1 cellular context compared by ENCODE assay signal in genomic region chr7:74219416-74219815, GRCh38.
TF ChIP-seq lines count a peak whose summit lies in the region.

No MANE protein-coding gene starts in this region.

TF ChIP-seq in GM23338, 12 proteins besides CTCF, POLR2A, EP300 and RAD21 (continued from another document):
- TF ChIP-seq, protein P1, sequence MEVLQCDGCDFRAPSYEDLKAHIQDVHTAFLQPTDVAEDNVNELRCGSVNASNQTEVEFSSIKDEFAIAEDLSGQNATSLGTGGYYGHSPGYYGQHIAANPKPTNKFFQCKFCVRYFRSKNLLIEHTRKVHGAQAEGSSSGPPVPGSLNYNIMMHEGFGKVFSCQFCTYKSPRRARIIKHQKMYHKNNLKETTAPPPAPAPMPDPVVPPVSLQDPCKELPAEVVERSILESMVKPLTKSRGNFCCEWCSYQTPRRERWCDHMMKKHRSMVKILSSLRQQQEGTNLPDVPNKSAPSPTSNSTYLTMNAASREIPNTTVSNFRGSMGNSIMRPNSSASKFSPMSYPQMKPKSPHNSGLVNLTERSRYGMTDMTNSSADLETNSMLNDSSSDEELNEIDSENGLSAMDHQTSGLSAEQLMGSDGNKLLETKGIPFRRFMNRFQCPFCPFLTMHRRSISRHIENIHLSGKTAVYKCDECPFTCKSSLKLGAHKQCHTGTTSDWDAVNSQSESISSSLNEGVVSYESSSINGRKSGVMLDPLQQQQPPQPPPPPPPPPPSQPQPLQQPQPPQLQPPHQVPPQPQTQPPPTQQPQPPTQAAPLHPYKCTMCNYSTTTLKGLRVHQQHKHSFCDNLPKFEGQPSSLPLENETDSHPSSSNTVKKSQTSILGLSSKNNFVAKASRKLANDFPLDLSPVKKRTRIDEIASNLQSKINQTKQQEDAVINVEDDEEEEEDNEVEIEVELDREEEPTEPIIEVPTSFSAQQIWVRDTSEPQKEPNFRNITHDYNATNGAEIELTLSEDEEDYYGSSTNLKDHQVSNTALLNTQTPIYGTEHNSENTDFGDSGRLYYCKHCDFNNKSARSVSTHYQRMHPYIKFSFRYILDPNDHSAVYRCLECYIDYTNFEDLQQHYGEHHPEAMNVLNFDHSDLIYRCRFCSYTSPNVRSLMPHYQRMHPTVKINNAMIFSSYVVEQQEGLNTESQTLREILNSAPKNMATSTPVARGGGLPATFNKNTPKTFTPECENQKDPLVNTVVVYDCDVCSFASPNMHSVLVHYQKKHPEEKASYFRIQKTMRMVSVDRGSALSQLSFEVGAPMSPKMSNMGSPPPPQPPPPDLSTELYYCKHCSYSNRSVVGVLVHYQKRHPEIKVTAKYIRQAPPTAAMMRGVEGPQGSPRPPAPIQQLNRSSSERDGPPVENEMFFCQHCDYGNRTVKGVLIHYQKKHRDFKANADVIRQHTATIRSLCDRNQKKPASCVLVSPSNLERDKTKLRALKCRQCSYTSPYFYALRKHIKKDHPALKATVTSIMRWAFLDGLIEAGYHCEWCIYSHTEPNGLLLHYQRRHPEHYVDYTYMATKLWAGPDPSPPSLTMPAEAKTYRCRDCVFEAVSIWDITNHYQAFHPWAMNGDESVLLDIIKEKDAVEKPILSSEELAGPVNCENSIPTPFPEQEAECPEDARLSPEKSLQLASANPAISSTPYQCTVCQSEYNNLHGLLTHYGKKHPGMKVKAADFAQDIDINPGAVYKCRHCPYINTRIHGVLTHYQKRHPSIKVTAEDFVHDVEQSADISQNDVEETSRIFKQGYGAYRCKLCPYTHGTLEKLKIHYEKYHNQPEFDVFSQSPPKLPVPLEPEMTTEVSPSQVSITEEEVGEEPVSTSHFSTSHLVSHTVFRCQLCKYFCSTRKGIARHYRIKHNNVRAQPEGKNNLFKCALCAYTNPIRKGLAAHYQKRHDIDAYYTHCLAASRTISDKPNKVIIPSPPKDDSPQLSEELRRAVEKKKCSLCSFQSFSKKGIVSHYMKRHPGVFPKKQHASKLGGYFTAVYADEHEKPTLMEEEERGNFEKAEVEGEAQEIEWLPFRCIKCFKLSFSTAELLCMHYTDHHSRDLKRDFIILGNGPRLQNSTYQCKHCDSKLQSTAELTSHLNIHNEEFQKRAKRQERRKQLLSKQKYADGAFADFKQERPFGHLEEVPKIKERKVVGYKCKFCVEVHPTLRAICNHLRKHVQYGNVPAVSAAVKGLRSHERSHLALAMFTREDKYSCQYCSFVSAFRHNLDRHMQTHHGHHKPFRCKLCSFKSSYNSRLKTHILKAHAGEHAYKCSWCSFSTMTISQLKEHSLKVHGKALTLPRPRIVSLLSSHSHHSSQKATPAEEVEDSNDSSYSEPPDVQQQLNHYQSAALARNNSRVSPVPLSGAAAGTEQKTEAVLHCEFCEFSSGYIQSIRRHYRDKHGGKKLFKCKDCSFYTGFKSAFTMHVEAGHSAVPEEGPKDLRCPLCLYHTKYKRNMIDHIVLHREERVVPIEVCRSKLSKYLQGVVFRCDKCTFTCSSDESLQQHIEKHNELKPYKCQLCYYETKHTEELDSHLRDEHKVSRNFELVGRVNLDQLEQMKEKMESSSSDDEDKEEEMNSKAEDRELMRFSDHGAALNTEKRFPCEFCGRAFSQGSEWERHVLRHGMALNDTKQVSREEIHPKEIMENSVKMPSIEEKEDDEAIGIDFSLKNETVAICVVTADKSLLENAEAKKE (CRISPR knock-in tag; IDR thresholded peaks at IDR 0.05): no peak
- TF ChIP-seq EZH2phosphoT487 (IDR thresholded peaks at IDR 0.05; ENCODE audit: unreplicated experiment) (no peak), ETS1 (IDR thresholded peaks at IDR 0.05) (no peak), REST (IDR thresholded peaks at IDR 0.05; ENCODE audit: unreplicated experiment) (no peak)
